17 cellular contexts compared by ENCODE assay signal in the genomic region with DNA sequence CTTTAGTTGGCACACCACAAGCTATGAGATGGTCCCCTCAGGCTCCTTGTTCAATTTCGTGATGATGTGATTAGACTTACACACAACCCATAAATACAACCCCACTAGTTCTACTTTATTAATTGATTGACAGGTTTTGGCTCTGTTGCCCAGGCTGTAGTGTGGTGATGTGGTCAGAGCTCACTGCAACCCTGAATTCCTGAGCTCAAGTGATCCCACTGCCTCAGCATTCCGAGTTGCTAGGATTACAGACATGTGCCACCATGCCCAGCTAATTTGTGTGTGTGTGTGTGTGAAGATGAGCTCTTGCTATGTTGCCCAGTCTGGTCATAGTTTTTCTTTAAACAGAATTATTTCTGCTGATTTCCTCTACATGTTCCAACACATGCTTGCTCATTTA. TPM values are rescaled to one million over a fixed set of nuclear protein-coding genes. Genes with fewer than 3 reads are reported as not detected.
"Had no signal": no experiment of that assay in that cellular context is flagged by ENCODE, and none has a peak within 500 bp of the region (broad histone marks: within the 10 kb centered on the region; RNA-seq: fewer than 3 reads in every experiment).

No MANE protein-coding gene starts in this region.

- ATAC-seq: effector memory CD8-positive, alpha-beta T cell; left colon; mucosa of descending colon; natural killer cell; right cardiac atrium had no signal

- H3K79me2 ChIP-seq: hepatocyte had no signal

- H3K4me2 ChIP-seq: hepatocyte, smooth muscle cell had no signal

- H3K4me3 ChIP-seq: esophagus muscularis mucosa, hepatocyte, mucosa of descending colon, ovary, smooth muscle cell had no signal

- H3K4me1 ChIP-seq: esophagus muscularis mucosa had no signal

- H2AFZ ChIP-seq: hepatocyte had no signal

- H3K36me3 ChIP-seq: esophagus muscularis mucosa, ovary had no signal

- H3K27ac ChIP-seq: epithelial cell of prostate, esophagus muscularis mucosa, hepatocyte, ovary had no signal

- DNase-seq: effector memory CD8-positive, alpha-beta T cell; foreskin fibroblast; head of caudate nucleus; kidney; left colon; mucosa of descending colon; natural killer cell; ovary; right cardiac atrium; stimulated activated CD4-positive, alpha-beta T cell treated with anti-CD3 and anti-CD28 coated beads, Interleukin-2, amount 100 ng/mL, for 48 hours; stimulated activated naive CD4-positive, alpha-beta T cell treated with Interleukin-2 at 50 U/mL for 16 hours; trophoblast cell had no signal

- FAIRE-seq: kidney had no signal

- H3K27me3 ChIP-seq: esophagus muscularis mucosa, hepatocyte, ovary had no signal

- H3K9me3 ChIP-seq: esophagus muscularis mucosa, mucosa of descending colon, ovary had no signal

RNA-seq across cellular contexts. Expression of gene HTR2A, which starts 17.5 kb away (rescaled TPM):
- total RNA-seq: lung microvascular endothelial cell, natural killer cell had no signal
- polyA plus RNA-seq: hepatocyte had no signal
